9 cellular contexts compared by ENCODE assay signal in the genomic region with DNA sequence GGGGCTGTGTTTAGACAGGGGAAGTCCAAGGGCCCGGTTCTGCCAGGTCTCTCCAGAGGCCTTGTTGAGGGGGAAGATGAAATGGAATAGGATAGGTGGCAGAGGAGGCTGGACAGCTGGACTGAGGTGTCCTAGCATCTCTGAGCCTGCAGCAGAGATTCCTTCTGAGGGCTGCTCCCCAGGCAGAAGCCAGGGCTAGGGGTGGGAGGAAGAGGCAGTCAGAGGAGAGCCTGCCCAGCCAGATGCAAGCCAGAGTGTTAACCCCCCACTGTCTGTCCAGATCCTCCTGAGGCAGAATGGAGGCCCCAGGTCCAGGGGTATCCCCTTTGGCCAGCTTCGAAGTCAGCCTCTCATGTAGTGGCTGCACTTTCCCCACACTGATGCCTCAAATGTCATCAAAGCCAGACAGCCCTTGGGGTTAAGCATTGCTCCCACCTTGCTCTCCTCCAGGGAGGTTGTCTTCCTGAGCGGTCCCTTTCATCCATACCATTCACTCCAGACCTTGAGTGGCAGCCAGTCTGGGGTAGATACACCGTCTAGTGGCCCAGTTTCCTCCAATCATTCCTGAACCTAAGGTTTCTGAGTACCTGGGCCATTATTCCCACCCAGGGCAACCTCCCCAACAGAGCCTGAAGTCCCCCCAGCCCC. TPM values are rescaled to one million over a fixed set of nuclear protein-coding genes. Genes with fewer than 3 reads are reported as not detected.
DNase-seq lines count a peak whose midpoint lies in the region; ATAC-seq and TF ChIP-seq lines count a peak whose summit lies in the region.
"Had no signal": no experiment of that assay in that cellular context is flagged by ENCODE, and none has a peak within 500 bp of the region (broad histone marks: within the 10 kb centered on the region; RNA-seq: fewer than 3 reads in every experiment).

No MANE protein-coding gene starts in this region.

- ATAC-seq in upper lobe of left lung (ENCODE audit: low FRiP score in 2 of 2) (peak in 1 of 2 donors; percentile 11), HG03354 (IDR thresholded peaks at IDR 0.05; ENCODE audit: poor library complexity, severe bottlenecking, unreplicated experiment) (no peak)

- no peaks in the 10 kb centered on the region for H3K27me3 ChIP-seq in mucosa of rectum (ENCODE audit: control insufficient read depth in 2 of 2, insufficient read depth in 2 of 2, low read length in 2 of 2)
- no peaks in the 10 kb centered on the region for H3K27me3 ChIP-seq in upper lobe of left lung

- H3K36me3 ChIP-seq in mucosa of rectum (ENCODE audit: control insufficient read depth in 2 of 2, insufficient read depth in 2 of 2, low read length in 2 of 2) (peaks cover 5 to 14% of the 10 kb centered on the region in 2 donors), upper lobe of left lung (peaks cover 8 to 23% (median 19%) of the 10 kb centered on the region in 4 donors)
- H3K36me3 ChIP-seq: cardiac muscle cell had no signal

- TF ChIP-seq POLR2A in upper lobe of left lung (IDR thresholded peaks at IDR 0.05): no peak

- H3K27me3 Mint-ChIP-seq in activated naive CD4-positive, alpha-beta T cell treated with anti-CD3 and anti-CD28 coated beads for 36 hours (ENCODE audit: low read depth): no peaks in the 10 kb centered on the region

- peaks cover 13 to 14% of the 10 kb centered on the region in 2 donors for H3K4me1 ChIP-seq in mucosa of rectum (ENCODE audit: control insufficient read depth in 2 of 2, insufficient read depth in 2 of 2, low read length in 2 of 2)
- H3K4me1 ChIP-seq in upper lobe of left lung: peaks cover 40 to 57% (median 47%) of the 10 kb centered on the region in 4 donors

- CTCF ChIA-PET in activated naive CD4-positive, alpha-beta T cell treated with anti-CD3 and anti-CD28 coated beads for 36 hours (lab: Charles Lee): interaction anchor here (1.8 to 1.9 kb wide), 2 partner anchors 134 to 136 kb away, joined by 5 read pairs; no protein-coding TSS in a partner anchor

- H3K27ac ChIP-seq in caudate nucleus (ENCODE audit: low read depth, low read length): peak overlapping the region; percentile 61
- H3K27ac ChIP-seq in mucosa of rectum (ENCODE audit: low read depth in 2 of 2, low read length in 2 of 2): peak overlapping the region; percentile 42 to 78
- peak overlapping the region; percentile 89 to 92 (median 90) for H3K27ac ChIP-seq in upper lobe of left lung
- H3K27ac ChIP-seq: cardiac muscle cell had no signal

- no peak for TF ChIP-seq CTCF in upper lobe of left lung (IDR thresholded peaks at IDR 0.05)

- peak overlapping the region; percentile 72 for H3K27ac Mint-ChIP-seq in activated naive CD4-positive, alpha-beta T cell treated with anti-CD3 and anti-CD28 coated beads for 36 hours

- no peaks in the 10 kb centered on the region for H3K9me3 Mint-ChIP-seq in activated naive CD4-positive, alpha-beta T cell treated with anti-CD3 and anti-CD28 coated beads for 36 hours

- peaks cover 12% of the 10 kb centered on the region for H3K36me3 Mint-ChIP-seq in activated naive CD4-positive, alpha-beta T cell treated with anti-CD3 and anti-CD28 coated beads for 36 hours (ENCODE audit: low read depth)

- DNase-seq in activated naive CD4-positive, alpha-beta T cell treated with anti-CD3 and anti-CD28 coated beads for 36 hours: no peak
- DNase-seq in activated naive CD4-positive, alpha-beta T cell treated with Interleukin-2 at 50 U/mL for 16 hours: no peak
- DNase-seq in caudate nucleus (lab: John Stamatoyannopoulos, UW) (peak in 1 of 61 donors; percentile 10), upper lobe of left lung (no peak), middle frontal gyrus (ENCODE audit: extremely low spot score, low spot score) (no peak), NCI-H128 (lab: John Stamatoyannopoulos, UW; ENCODE audit: unreplicated experiment) (no peak)

- H3K4me3 ChIP-seq in mucosa of rectum (ENCODE audit: low read length in 2 of 2) (peak overlapping the region; percentile 76 to 78), upper lobe of left lung (peak overlapping the region; percentile 60 to 94 (median 88))

- H3K4me1 Mint-ChIP-seq in activated naive CD4-positive, alpha-beta T cell treated with anti-CD3 and anti-CD28 coated beads for 36 hours (ENCODE audit: low read depth): peaks cover 34% of the 10 kb centered on the region

- 47 to 54% methylated on average over 4 of the region's 4 CpGs for WGBS in upper lobe of left lung, 2 donors

- peak overlapping the region; percentile 68 to 77 for H3K9ac ChIP-seq in mucosa of rectum (ENCODE audit: low read depth in 1 of 2, low read length in 2 of 2)

- H3K9me3 ChIP-seq in mucosa of rectum (ENCODE audit: control insufficient read depth in 2 of 2, low read length in 2 of 2): no peaks in the 10 kb centered on the region
- no peaks in the 10 kb centered on the region for H3K9me3 ChIP-seq in upper lobe of left lung

- TF ChIP-seq EP300 in upper lobe of left lung (IDR thresholded peaks at IDR 0.05): no peak

- intact Hi-C loops in activated naive CD4-positive, alpha-beta T cell treated with anti-CD3 and anti-CD28 coated beads for 36 hours (cut with micrococcal nuclease): no loop called here

- H3K4me3 Mint-ChIP-seq in activated naive CD4-positive, alpha-beta T cell treated with anti-CD3 and anti-CD28 coated beads for 36 hours: peak overlapping the region; percentile 77

RNA-seq across cellular contexts. Expression of gene CSF1, which starts 1.7 kb away (rescaled TPM):
- total RNA-seq in activated naive CD4-positive, alpha-beta T cell treated with anti-CD3 and anti-CD28 coated beads for 36 hours: 10 to 100 TPM; 12.0 to 13.5 TPM
- total RNA-seq in upper lobe of left lung: 100 to 1,000 TPM in 1 of 6 donors, 10 to 100 TPM in 5; 19.4 to 106 (median 36.5) TPM
